Comparison of ENCODE assay signal across 8 cellular contexts in genomic region chr14:89616425-89617141, GRCh38.
DNase-seq lines count a peak whose midpoint lies in the region; ATAC-seq, FAIRE-seq and TF ChIP-seq lines count a peak whose summit lies in the region.

No MANE protein-coding gene starts in this region.

- no peaks in the 10 kb centered on the region for H3K27me3 ChIP-seq in keratinocyte (ENCODE audit: control insufficient read depth, extremely low read depth, insufficient read depth, low read length)

- dilution Hi-C loops in keratinocyte (cut with MboI; ENCODE audit: extremely low pct_ligation_motif_present, low sequenced_read_pairs), result no loop called here

- peak; percentile 90 for FAIRE-seq in GM19239 (lab: Jason Lieb, UNC)
- FAIRE-seq in keratinocyte (lab: Jason Lieb, UNC), result no peak

- H3K27me3 Mint-ChIP-seq in activated T-helper 17 cell treated with anti-CD3 and anti-CD28 coated beads, Interleukin-2, amount 50 U/mL, for 72 hours, result no peaks in the 10 kb centered on the region

- H3K9me3 ChIP-seq in keratinocyte (ENCODE audit: control insufficient read depth, low read depth, low read length), result no peaks in the 10 kb centered on the region

- H3K4me1 Mint-ChIP-seq in activated T-helper 17 cell treated with anti-CD3 and anti-CD28 coated beads, Interleukin-2, amount 50 U/mL, for 72 hours, result peaks cover 45% of the 10 kb centered on the region

- TF ChIP-seq CTCF in keratinocyte (optimal IDR thresholded peaks at IDR 0.05 in 1 of 3, IDR thresholded peaks at IDR 0.05 in 1 of 3, conservative IDR thresholded peaks at IDR 0.05 in 1 of 3; ENCODE audit: extremely low read depth in 1 of 3, insufficient read depth in 2 of 3, low read length in 3 of 3), result no peak

- H2AFZ ChIP-seq in keratinocyte (ENCODE audit: control insufficient read depth, low read length), result no peak overlapping the region

- ATAC-seq in HG03280 (IDR thresholded peaks at IDR 0.05; ENCODE audit: unreplicated experiment), result peak; percentile 63
- no peak for ATAC-seq in activated T-helper 17 cell treated with anti-CD3 and anti-CD28 coated beads, Interleukin-2, amount 50 U/mL, for 72 hours (replicated peaks)

- no peaks in the 10 kb centered on the region for H3K36me3 ChIP-seq in keratinocyte (ENCODE audit: control insufficient read depth in 2 of 2, extremely low read depth in 1 of 2, insufficient read depth in 2 of 2, low read length in 2 of 2)

- peaks cover 14% of the 10 kb centered on the region for H3K4me1 ChIP-seq in keratinocyte (ENCODE audit: control insufficient read depth, extremely low read depth, insufficient read depth, low read length)

- peak overlapping the region; percentile 85 for H3K27ac Mint-ChIP-seq in activated T-helper 17 cell treated with anti-CD3 and anti-CD28 coated beads, Interleukin-2, amount 50 U/mL, for 72 hours

- no peak overlapping the region for H3K9ac ChIP-seq in keratinocyte (ENCODE audit: control insufficient read depth, extremely low read depth, insufficient read depth, low read length)

- H3K27ac ChIP-seq in keratinocyte (ENCODE audit: control insufficient read depth, insufficient read depth, low read length), result no peak overlapping the region

- DNase-seq in ELR (ENCODE audit: low read depth), result peak; percentile 14
- peak; percentile 63 for DNase-seq in GM19239 (ENCODE audit: insufficient read length, low spot score)
- DNase-seq in keratinocyte (ENCODE audit: low read depth, low spot score), result no peak
- DNase-seq in LoVo (ENCODE audit: low spot score), result no peak
- no peak for DNase-seq in SK-N-DZ (ENCODE audit: low spot score)
- DNase-seq in NCI-H1092 treated with DMSO at 0.1 percent for 48 hours (lab: John Stamatoyannopoulos, UW), result no peak

- H3K4me2 ChIP-seq in keratinocyte (ENCODE audit: control insufficient read depth, extremely low read depth, insufficient read depth, low read depth, low read length), result peak overlapping the region; percentile 99

- no peaks in the 10 kb centered on the region for H3K36me3 Mint-ChIP-seq in activated T-helper 17 cell treated with anti-CD3 and anti-CD28 coated beads, Interleukin-2, amount 50 U/mL, for 72 hours (ENCODE audit: low read depth)

- no peaks in the 10 kb centered on the region for H3K9me1 ChIP-seq in keratinocyte (ENCODE audit: control insufficient read depth, extremely low read depth, insufficient read depth, low read length)

- H3K9me3 Mint-ChIP-seq in activated T-helper 17 cell treated with anti-CD3 and anti-CD28 coated beads, Interleukin-2, amount 50 U/mL, for 72 hours, result no peaks in the 10 kb centered on the region

- H4K20me1 ChIP-seq in keratinocyte (ENCODE audit: control insufficient read depth, extremely low read depth, insufficient read depth, low read length), result no peaks in the 10 kb centered on the region

- no peaks in the 10 kb centered on the region for H3K79me2 ChIP-seq in keratinocyte (ENCODE audit: control insufficient read depth, insufficient read depth, low read length)

- no peak overlapping the region for H3K4me3 ChIP-seq in keratinocyte (ENCODE audit: control insufficient read depth in 2 of 3, extremely low read depth in 1 of 3, insufficient read depth in 2 of 3, low read depth in 1 of 3, low read length in 3 of 3)

- H3K4me3 Mint-ChIP-seq in activated T-helper 17 cell treated with anti-CD3 and anti-CD28 coated beads, Interleukin-2, amount 50 U/mL, for 72 hours, result peak overlapping the region; percentile 81

Comparison
In these comparisons a context has a peak if more than half of its experiments do, and no peak if none do; other contexts are left out.
1. DNase-seq: peak in ELR (single experiment) and GM19239 (single experiment); none in keratinocyte (single experiment), LoVo (single experiment), SK-N-DZ (single experiment) and NCI-H1092 treated with DMSO at 0.1 percent for 48 hours (single experiment).